ENCODE assay signal across 8 cellular contexts in the genomic region with DNA sequence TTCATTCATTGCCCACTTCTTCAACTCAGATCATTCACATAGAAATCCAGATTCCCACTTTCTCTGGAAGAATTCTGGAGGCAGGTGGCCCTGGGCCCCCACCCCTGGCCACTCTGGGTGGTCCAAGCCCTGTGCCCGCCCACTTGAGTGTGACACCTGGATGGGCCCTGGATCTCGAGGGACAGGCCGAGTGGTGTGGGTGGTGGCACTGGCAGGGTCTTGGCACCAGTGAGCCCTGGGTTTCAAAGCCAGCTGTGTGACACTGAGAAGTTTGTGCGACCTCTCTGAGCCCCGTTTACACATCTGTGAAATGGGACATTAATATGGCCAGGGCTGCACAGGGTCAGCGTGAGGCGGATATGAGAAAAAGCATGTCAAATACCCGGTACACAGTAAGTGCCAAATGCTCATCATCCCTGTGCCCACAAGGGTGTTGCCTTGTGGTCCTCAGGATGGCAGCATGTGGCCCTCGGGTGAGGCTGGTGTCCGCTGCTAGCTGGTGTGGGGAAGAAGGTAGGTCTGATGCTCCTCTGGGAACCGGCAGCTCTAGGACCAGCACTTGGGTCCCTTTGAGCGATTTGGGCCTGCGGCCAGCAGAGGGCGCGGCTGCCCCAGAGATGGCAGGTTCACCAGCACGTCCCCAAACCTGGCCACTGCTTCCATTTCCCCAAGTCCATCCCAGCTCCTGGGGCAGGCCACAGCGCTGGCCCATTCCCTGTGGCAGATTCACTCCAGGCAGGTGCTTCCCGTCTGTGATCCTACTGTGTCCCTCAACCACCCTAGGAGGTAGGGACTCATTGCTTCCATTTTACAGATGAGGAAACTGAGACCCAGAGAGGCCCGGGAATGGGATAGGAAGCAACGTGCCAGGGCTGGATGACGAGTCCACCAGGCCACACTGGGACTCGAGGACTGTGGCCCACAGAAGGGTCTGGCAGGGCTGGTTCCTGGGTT. TPM values are rescaled to one million over a fixed set of nuclear protein-coding genes. Genes with fewer than 3 reads are reported as not detected.
DNase-seq lines count a peak whose midpoint lies in the region; ATAC-seq and TF ChIP-seq lines count a peak whose summit lies in the region.

No MANE protein-coding gene starts in this region.

- TF ChIP-seq CTCF in lower lobe of right lung (IDR thresholded peaks at IDR 0.05): peak; percentile 82

- H3K27me3 ChIP-seq in HAP-1 (ENCODE audit: low read depth) (no peaks in the 10 kb centered on the region), lower lobe of right lung (ENCODE audit: low read depth) (no peaks in the 10 kb centered on the region)

- H3K4me1 ChIP-seq in HAP-1: peaks cover 18% of the 10 kb centered on the region
- H3K4me1 ChIP-seq in lower lobe of right lung: peaks cover 28% of the 10 kb centered on the region

- DNase-seq in CMK (ENCODE audit: low read depth) (peak; percentile 63), HAP-1 (ENCODE audit: low spot score in 2 of 2) (peak; percentile 76 to 91), NCI-H526 (lab: John Stamatoyannopoulos, UW) (peak; percentile 28 to 81), dermis blood vessel endothelial cell (peak; percentile 91), lower lobe of right lung (peak; percentile 90)
- peak; percentile 52 for DNase-seq in activated CD4-positive, alpha-beta T cell treated with anti-CD3 and anti-CD28 coated beads, Interleukin-2, amount 50 U/mL, for 4 hours
- peak; percentile 60 to 73 (median 67) for DNase-seq in stimulated activated CD4-positive, alpha-beta T cell treated with anti-CD3 and anti-CD28 coated beads, TNF-alpha, amount 100 ng/mL, for 48 hours (ENCODE audit: low read depth in 3 of 3)

- ATAC-seq in lower lobe of right lung (peak in 1 of 2 donors; percentile 34), HG03565 (IDR thresholded peaks at IDR 0.05; ENCODE audit: unreplicated experiment) (no peak)

- intact Hi-C loops in lower lobe of right lung (cut with DNase I): no loop called here

- H3K9me3 ChIP-seq in HAP-1 (no peaks in the 10 kb centered on the region), lower lobe of right lung (no peaks in the 10 kb centered on the region)

- H3K4me3 ChIP-seq in HAP-1: no peak overlapping the region
- no peak overlapping the region for H3K4me3 ChIP-seq in lower lobe of right lung

- in situ Hi-C loops in HAP-1 (cut with MboI; ENCODE audit: low sequenced_read_pairs): loop anchor here (5.0 kb wide), 1 partner anchor 106 kb away; no protein-coding TSS in a partner anchor

- H3K27ac ChIP-seq in lower lobe of right lung: no peak overlapping the region

- H3K36me3 ChIP-seq in HAP-1 (replicated peaks): peaks cover 13% of the 10 kb centered on the region
- H3K36me3 ChIP-seq in lower lobe of right lung: peaks cover 32% of the 10 kb centered on the region

RNA-seq across cellular contexts. Expression of a gene that starts 3.6 kb away (rescaled TPM):
- 0.68 and 1.4 TPM in 2 replicates for total RNA-seq in dermis blood vessel endothelial cell
- 9.8 TPM for total RNA-seq in lower lobe of right lung

RNA-seq across cellular contexts. Expression of a gene that starts 11.4 kb away (rescaled TPM):
- not detected in 2 replicates for total RNA-seq in dermis blood vessel endothelial cell
- 0.44 TPM for total RNA-seq in lower lobe of right lung

RNA-seq across cellular contexts. Expression of a gene that starts 57.7 kb away (rescaled TPM):
- 2.6 and 5.6 TPM in 2 replicates for total RNA-seq in dermis blood vessel endothelial cell
- total RNA-seq in lower lobe of right lung: 9.1 TPM
